Comparison of ENCODE assay signal across 12 cellular contexts in genomic region chr3:24351779-24352469, GRCh38.
DNase-seq lines count a peak whose midpoint lies in the region; ATAC-seq, FAIRE-seq and TF ChIP-seq lines count a peak whose summit lies in the region.
"Had no signal": no experiment of that assay in that cellular context is flagged by ENCODE, and none has a peak within 500 bp of the region (broad histone marks: within the 10 kb centered on the region; RNA-seq: fewer than 3 reads in every experiment).

No MANE protein-coding gene starts in this region.

- POLR2A ChIA-PET in HEK293 (lab: Yijun Ruan, JAX), result no interaction called here

- H3K36me3 Mint-ChIP-seq in chondrocyte (ENCODE audit: low read depth), result peaks cover 2% of the 10 kb centered on the region

- TF ChIP-seq CTCF in HEK293 (tag by site-specific recombination; IDR thresholded peaks at IDR 0.05) (no peak), chondrocyte (IDR thresholded peaks at IDR 0.05) (no peak), keratinocyte (optimal IDR thresholded peaks at IDR 0.05 in 1 of 3, IDR thresholded peaks at IDR 0.05 in 1 of 3, conservative IDR thresholded peaks at IDR 0.05 in 1 of 3; ENCODE audit: extremely low read depth in 1 of 3, insufficient read depth in 2 of 3, low read length in 3 of 3) (no peak)

- H3K4me2 ChIP-seq in keratinocyte (ENCODE audit: control insufficient read depth, extremely low read depth, insufficient read depth, low read depth, low read length), result no peak overlapping the region

- H3K9me3 ChIP-seq in HEK293 (ENCODE audit: control insufficient read depth, insufficient read depth, low read depth, low read length) (no peaks in the 10 kb centered on the region), keratinocyte (ENCODE audit: control insufficient read depth, low read depth, low read length) (no peaks in the 10 kb centered on the region)
- H3K9me3 ChIP-seq: BE2C, HAP-1 had no signal

- H3K4me1 ChIP-seq in HEK293 (ENCODE audit: control insufficient read depth, insufficient read depth, low read length), result no peaks in the 10 kb centered on the region
- H3K4me1 ChIP-seq in keratinocyte (ENCODE audit: control insufficient read depth, extremely low read depth, insufficient read depth, low read length), result peaks cover 5% of the 10 kb centered on the region
- H3K4me1 ChIP-seq: BE2C had no signal

- no peaks in the 10 kb centered on the region for H3K27me3 ChIP-seq in keratinocyte (ENCODE audit: control insufficient read depth, extremely low read depth, insufficient read depth, low read length)
- H3K27me3 ChIP-seq: BE2C had no signal

- FAIRE-seq in keratinocyte (lab: Jason Lieb, UNC), result peak; percentile 52
- FAIRE-seq: frontal cortex had no signal

- H3K4me3 Mint-ChIP-seq in chondrocyte (ENCODE audit: unreplicated experiment), result no peak overlapping the region

- CTCF ChIA-PET in HEK293 (lab: Yijun Ruan, JAX), result interaction anchor here (0.6 kb wide), 1 partner anchor 102 kb away, joined by 4 read pairs; no protein-coding TSS in a partner anchor

- peaks cover 27% of the 10 kb centered on the region for H3K4me1 Mint-ChIP-seq in chondrocyte (ENCODE audit: low read depth)

- ATAC-seq in GM18520 (IDR thresholded peaks at IDR 0.05; ENCODE audit: unreplicated experiment) (no peak), HG02981 (IDR thresholded peaks at IDR 0.05; ENCODE audit: unreplicated experiment) (no peak)

- peaks cover 5% of the 10 kb centered on the region for H3K9me3 Mint-ChIP-seq in chondrocyte (ENCODE audit: low read depth)

- H3K4me3 ChIP-seq in HEK293 (ENCODE audit: low read depth, low read length) (no peak overlapping the region), keratinocyte (ENCODE audit: control insufficient read depth in 2 of 3, extremely low read depth in 1 of 3, insufficient read depth in 2 of 3, low read depth in 1 of 3, low read length in 3 of 3) (no peak overlapping the region), skeletal muscle cell (ENCODE audit: low read depth, low read length) (no peak overlapping the region)
- H3K4me3 ChIP-seq: HAP-1 had no signal

- H3K9me1 ChIP-seq in keratinocyte (ENCODE audit: control insufficient read depth, extremely low read depth, insufficient read depth, low read length), result no peaks in the 10 kb centered on the region

- DNase-seq in chondrocyte (ENCODE audit: low spot score), result no peak
- DNase-seq in keratinocyte (ENCODE audit: low read depth, low spot score), result no peak
- DNase-seq in skeletal muscle cell (ENCODE audit: low read depth), result peak; percentile 14
- DNase-seq in stimulated activated CD4-positive, alpha-beta T cell treated with anti-CD3 and anti-CD28 coated beads, Interleukin-4, amount 100 ng/mL, for 1 hour, result no peak
- no peak for DNase-seq in activated gamma-delta T cell (lab: John Stamatoyannopoulos, UW)
- DNase-seq: BE2C, NCI-H446 had no signal

- H3K27me3 Mint-ChIP-seq in chondrocyte (ENCODE audit: low read depth), result no peaks in the 10 kb centered on the region

- H3K36me3 ChIP-seq in HEK293 (ENCODE audit: control insufficient read depth in 2 of 2, insufficient read depth in 1 of 2, low read length in 2 of 2) (no peaks in the 10 kb centered on the region), keratinocyte (ENCODE audit: control insufficient read depth in 2 of 2, extremely low read depth in 1 of 2, insufficient read depth in 2 of 2, low read length in 2 of 2) (no peaks in the 10 kb centered on the region)
- H3K36me3 ChIP-seq: BE2C, HAP-1 had no signal

- no peaks in the 10 kb centered on the region for H4K20me1 ChIP-seq in keratinocyte (ENCODE audit: control insufficient read depth, extremely low read depth, insufficient read depth, low read length)

- H3K27ac Mint-ChIP-seq in chondrocyte (ENCODE audit: unreplicated experiment), result peak overlapping the region; percentile 19

- no peak overlapping the region for H2AFZ ChIP-seq in keratinocyte (ENCODE audit: control insufficient read depth, low read length)

- H3K27ac ChIP-seq in HEK293 (ENCODE audit: extremely low read depth, low read depth, low read length), result no peak overlapping the region
- H3K27ac ChIP-seq in keratinocyte (ENCODE audit: control insufficient read depth, insufficient read depth, low read length), result no peak overlapping the region

- dilution Hi-C loops in keratinocyte (cut with MboI; ENCODE audit: extremely low pct_ligation_motif_present, low sequenced_read_pairs), result no loop called here

- H3K79me2 ChIP-seq in keratinocyte (ENCODE audit: control insufficient read depth, insufficient read depth, low read length), result no peaks in the 10 kb centered on the region

- H3K9ac ChIP-seq in keratinocyte (ENCODE audit: control insufficient read depth, extremely low read depth, insufficient read depth, low read length), result no peak overlapping the region

TF ChIP-seq in HEK293, 187 proteins besides CTCF, POLR2A, EP300 and RAD21:
- TF ChIP-seq ZXDB (tag by site-specific recombination; IDR thresholded peaks at IDR 0.05), result 0 out of 2 replicates have a peak, but pooled peaks have one; percentile 19
- no peak for TF ChIP-seq ZNF571 (tag by site-specific recombination; IDR thresholded peaks at IDR 0.05)
